ENCODE assay signal across 28 cellular contexts in the genomic region with DNA sequence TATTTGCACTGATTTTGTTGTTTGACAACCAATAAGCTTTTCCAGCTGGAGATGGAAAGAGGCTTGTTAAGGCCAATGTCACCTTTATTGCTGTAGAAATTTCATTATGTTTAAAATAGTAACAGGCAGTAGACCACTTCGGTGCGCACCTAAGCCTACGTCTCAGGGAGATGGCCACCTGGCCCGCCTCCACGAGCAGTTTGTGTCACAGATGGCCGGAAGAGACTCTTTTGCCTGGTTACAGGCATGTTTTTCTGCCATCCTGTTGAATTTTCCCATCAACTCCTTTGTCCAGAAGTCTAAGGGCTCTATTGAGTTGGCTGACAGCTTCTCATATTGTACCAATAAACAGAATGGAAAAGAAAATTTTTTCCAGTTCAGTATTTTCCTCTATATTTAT.
"Had no signal": no experiment of that assay in that cellular context is flagged by ENCODE, and none has a peak within 500 bp of the region (broad histone marks: within the 10 kb centered on the region; RNA-seq: fewer than 3 reads in every experiment).

No MANE protein-coding gene starts in this region.

- H3K4me3 Mint-ChIP-seq: immature natural killer cell; mesothelial cell of epicardium; naive B cell; natural killer cell; nephron progenitor cell; neural progenitor cell; stimulated activated memory B cell treated with anti-CD40 and anti-IgM and Interleukin-4, amounts not matched to agents 10 μg/mL and 1 μg/mL and 100 μg/mL, for 72 hours; stimulated activated naive CD8-positive, alpha-beta T cell treated with anti-CD3 and anti-CD28 coated beads, Interleukin-15, amount 100 ng/mL, for 72 hours had no signal

- H3K4me3 ChIP-seq: left ventricle myocardium inferior, lung, neural progenitor cell, right atrium auricular region, right lobe of liver, smooth muscle cell, transverse colon, upper lobe of left lung, vagina had no signal

- H3K4me1 Mint-ChIP-seq: stimulated activated naive CD8-positive, alpha-beta T cell treated with anti-CD3 and anti-CD28 coated beads, Interleukin-15, amount 100 ng/mL, for 72 hours had no signal

- ATAC-seq: natural killer cell; right lobe of liver; stimulated activated memory B cell treated with anti-CD40 and anti-IgM and Interleukin-4, amounts not matched to agents 10 μg/mL and 1 μg/mL and 100 μg/mL, for 72 hours; stimulated activated naive CD8-positive, alpha-beta T cell treated with anti-CD3 and anti-CD28 coated beads, Interleukin-15, amount 100 ng/mL, for 72 hours had no signal

- H3K27ac ChIP-seq: left ventricle myocardium inferior, neural progenitor cell, neutrophil, parathyroid adenoma, right atrium auricular region, right lobe of liver, transverse colon, upper lobe of left lung, vagina had no signal

- DNase-seq: hypothalamus; immature natural killer cell; islet precursor cell; left ventricle myocardium inferior; mesendoderm; naive B cell; natural killer cell; nephron progenitor cell; occipital lobe; stimulated activated CD4-positive, alpha-beta T cell treated with anti-CD3 and anti-CD28 coated beads, Interleukin-1b, Interleukin-23, amount 100 ng/mL, for 48 hours; stimulated activated CD4-positive, alpha-beta T cell treated with anti-CD3 and anti-CD28 coated beads, Interleukin-2, amount 100 ng/mL, for 48 hours; stimulated activated CD4-positive, alpha-beta T cell treated with anti-CD3 and anti-CD28 coated beads, Interleukin-4, amount 100 ng/mL, for 4 hours; stimulated activated CD8-positive, alpha-beta memory T cell treated with anti-CD3 and anti-CD28 coated beads, Interleukin-4, amount 100 ng/mL, for 48 hours; stimulated activated naive CD4-positive, alpha-beta T cell treated with Interleukin-2 at 50 U/mL for 16 hours; stimulated activated naive CD8-positive, alpha-beta T cell treated with anti-CD3 and anti-CD28 coated beads, Interleukin-15, amount 100 ng/mL, for 72 hours; transverse colon; upper lobe of left lung had no signal

- H3K36me3 ChIP-seq: neural progenitor cell had no signal

- H3K27me3 ChIP-seq: neural progenitor cell, neutrophil, right atrium auricular region, right lobe of liver, transverse colon, upper lobe of left lung, vagina had no signal

- H3K9me3 Mint-ChIP-seq: immature natural killer cell; mesothelial cell of epicardium; naive B cell; natural killer cell; nephron progenitor cell; neural progenitor cell; stimulated activated memory B cell treated with anti-CD40 and anti-IgM and Interleukin-4, amounts not matched to agents 10 μg/mL and 1 μg/mL and 100 μg/mL, for 72 hours; stimulated activated naive CD8-positive, alpha-beta T cell treated with anti-CD3 and anti-CD28 coated beads, Interleukin-15, amount 100 ng/mL, for 72 hours had no signal

- H3K27ac Mint-ChIP-seq: immature natural killer cell; mesothelial cell of epicardium; natural killer cell; nephron progenitor cell; neural progenitor cell; progenitor cell of endocrine pancreas; stimulated activated memory B cell treated with anti-CD40 and anti-IgM and Interleukin-4, amounts not matched to agents 10 μg/mL and 1 μg/mL and 100 μg/mL, for 72 hours; stimulated activated naive CD8-positive, alpha-beta T cell treated with anti-CD3 and anti-CD28 coated beads, Interleukin-15, amount 100 ng/mL, for 72 hours had no signal

- H3K27me3 Mint-ChIP-seq: naive B cell; progenitor cell of endocrine pancreas; stimulated activated memory B cell treated with anti-CD40 and anti-IgM and Interleukin-4, amounts not matched to agents 10 μg/mL and 1 μg/mL and 100 μg/mL, for 72 hours; stimulated activated naive CD8-positive, alpha-beta T cell treated with anti-CD3 and anti-CD28 coated beads, Interleukin-15, amount 100 ng/mL, for 72 hours had no signal

- H3K9me3 ChIP-seq: left ventricle myocardium inferior, neutrophil, right atrium auricular region, right lobe of liver, transverse colon, upper lobe of left lung, vagina had no signal
